In the genomic region with DNA sequence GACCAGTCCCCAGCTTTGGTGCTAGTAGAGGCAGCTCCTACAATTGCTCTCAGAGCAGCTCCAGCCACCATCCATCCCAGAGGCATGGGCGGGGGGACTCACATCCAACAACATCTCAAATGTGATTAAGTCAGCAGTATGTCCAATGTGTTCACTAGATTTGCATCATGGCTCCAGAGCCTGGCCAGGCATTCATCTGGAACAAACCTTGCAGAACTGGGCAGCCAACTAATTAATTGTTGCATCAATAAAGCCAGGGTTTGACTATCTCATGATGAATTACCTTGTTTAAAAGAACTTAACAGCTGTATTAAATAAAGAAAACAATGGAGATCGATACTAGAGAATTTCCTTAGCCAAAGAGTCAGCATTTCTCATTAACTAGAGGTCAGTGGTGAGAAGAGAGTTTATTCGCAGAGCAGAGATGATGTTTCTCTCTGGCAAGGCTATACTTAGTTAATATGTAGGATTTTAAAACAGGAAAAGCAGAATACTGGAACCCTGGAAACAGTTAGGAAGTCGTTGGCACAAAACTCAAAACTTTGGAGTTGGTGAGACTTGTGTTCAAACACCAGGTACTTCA, we compare ENCODE assay signal across 22 cellular contexts.
DNase-seq lines count a peak whose midpoint lies in the region; ATAC-seq and TF ChIP-seq lines count a peak whose summit lies in the region.
"Had no signal": no experiment of that assay in that cellular context is flagged by ENCODE, and none has a peak within 500 bp of the region (broad histone marks: within the 10 kb centered on the region; RNA-seq: fewer than 3 reads in every experiment).

No MANE protein-coding gene starts in this region.

- H3K36me3 Mint-ChIP-seq in nephron (ENCODE audit: low read depth), result peaks cover 6% of the 10 kb centered on the region
- H3K36me3 Mint-ChIP-seq: CD14-positive monocyte; CD4-positive, alpha-beta memory T cell; CD4-positive, CD25-positive, alpha-beta regulatory T cell; CD8-positive, alpha-beta memory T cell had no signal

- H3K4me3 Mint-ChIP-seq in nephron, result no peak overlapping the region
- H3K4me3 Mint-ChIP-seq: CD14-positive monocyte; CD4-positive, alpha-beta memory T cell; CD4-positive, CD25-positive, alpha-beta regulatory T cell; CD8-positive, alpha-beta memory T cell had no signal

- intact Hi-C loops in body of pancreas (cut with DNase I) (no loop called here), left colon (cut with DNase I, micrococcal nuclease) (no loop called here)

- no peak overlapping the region for H3K4me3 ChIP-seq in body of pancreas
- H3K4me3 ChIP-seq in trophoblast cell (ENCODE audit: low read depth, low read length), result peak overlapping the region; percentile 53
- H3K4me3 ChIP-seq in H7 (ENCODE audit: insufficient read depth, low read depth, low read length), result no peak overlapping the region
- H3K4me3 ChIP-seq: BLaER1 had no signal

- H2BK12ac ChIP-seq in trophoblast cell (ENCODE audit: low read length), result no peak overlapping the region

- H3K9me3 Mint-ChIP-seq in nephron, result peaks cover 8% of the 10 kb centered on the region

- no peak overlapping the region for H3K18ac ChIP-seq in trophoblast cell (ENCODE audit: low read length)

- H3K79me1 ChIP-seq in trophoblast cell (ENCODE audit: low read length), result no peaks in the 10 kb centered on the region

- no peak overlapping the region for H3K23ac ChIP-seq in trophoblast cell (ENCODE audit: low read length)

- H2AFZ ChIP-seq in trophoblast cell (ENCODE audit: insufficient read depth, low read length, poor library complexity), result no peak overlapping the region

- no peaks in the 10 kb centered on the region for H3K27me3 ChIP-seq in body of pancreas
- no peaks in the 10 kb centered on the region for H3K27me3 ChIP-seq in trophoblast cell (ENCODE audit: insufficient read depth, low read length)
- no peaks in the 10 kb centered on the region for H3K27me3 ChIP-seq in H7 (ENCODE audit: control insufficient read depth, insufficient read depth, low read length)
- H3K27me3 ChIP-seq: BE2C, BLaER1 had no signal

- H3K36me3 ChIP-seq in body of pancreas (replicated peaks in 1 of 2; ENCODE audit: insufficient read depth in 1 of 2, low read depth in 2 of 2) (no peaks in the 10 kb centered on the region), trophoblast cell (ENCODE audit: control insufficient read depth in 1 of 2, insufficient read depth in 2 of 2, low read length in 2 of 2) (no peaks in the 10 kb centered on the region), H7 (replicated peaks; ENCODE audit: control insufficient read depth, insufficient read depth, low read length) (no peaks in the 10 kb centered on the region)
- H3K36me3 ChIP-seq: BE2C, BLaER1 had no signal

- peak; percentile 79 for ATAC-seq in body of pancreas
- no peak for ATAC-seq in left colon

- H4K8ac ChIP-seq in trophoblast cell (ENCODE audit: low read depth, low read length), result no peak overlapping the region

- no peaks in the 10 kb centered on the region for H3K79me2 ChIP-seq in trophoblast cell (ENCODE audit: control insufficient read depth, insufficient read depth, low read length, poor library complexity)

- no peak overlapping the region for H2AK5ac ChIP-seq in trophoblast cell (ENCODE audit: low read length)

- H4K12ac ChIP-seq in trophoblast cell (ENCODE audit: low read depth, low read length), result no peak overlapping the region

- no peak overlapping the region for H2BK120ac ChIP-seq in trophoblast cell (ENCODE audit: insufficient read depth, low read length, poor library complexity)

- no peak for TF ChIP-seq CTCF in body of pancreas (IDR thresholded peaks at IDR 0.05)
- no peak for TF ChIP-seq CTCF in nephron (IDR thresholded peaks at IDR 0.05; ENCODE audit: unreplicated experiment in 3 of 3)

- no peaks in the 10 kb centered on the region for H3K27me3 Mint-ChIP-seq in nephron (ENCODE audit: low read depth)
- H3K27me3 Mint-ChIP-seq: CD4-positive, alpha-beta memory T cell; CD4-positive, CD25-positive, alpha-beta regulatory T cell had no signal

- DNase-seq in body of pancreas (peak in 3 of 4 donors; percentile 13 to 19 (median 13)), left kidney (ENCODE audit: low read depth, low spot score) (peak; percentile 21), trophoblast cell (no peak), DMS53 treated with DMSO at 0.1 percent for 48 hours (lab: John Stamatoyannopoulos, UW; ENCODE audit: unreplicated experiment) (no peak), H7 (no peak), left colon (no peak)
- DNase-seq: 8988T; ACHN; BE2C; C1 segment of cervical spinal cord; CD4-positive, alpha-beta memory T cell; CD4-positive, CD25-positive, alpha-beta regulatory T cell; CD8-positive, alpha-beta memory T cell; COR-L47; DMS 273 treated with DMSO at 0.1 percent for 48 hours; DMS153; DMS53; DMS79 treated with DMSO at 0.1 percent for 48 hours; GF-D8 had no signal

- no peaks in the 10 kb centered on the region for H3K4me1 Mint-ChIP-seq in nephron
- H3K4me1 Mint-ChIP-seq: CD14-positive monocyte; CD4-positive, alpha-beta memory T cell; CD4-positive, CD25-positive, alpha-beta regulatory T cell; CD8-positive, alpha-beta memory T cell had no signal

- H4K91ac ChIP-seq in trophoblast cell (ENCODE audit: low read depth, low read length), result no peak overlapping the region

- no peak overlapping the region for H3K14ac ChIP-seq in trophoblast cell (ENCODE audit: low read length)

- H3K4me1 ChIP-seq in body of pancreas, result no peaks in the 10 kb centered on the region
- no peaks in the 10 kb centered on the region for H3K4me1 ChIP-seq in trophoblast cell (ENCODE audit: control insufficient read depth in 1 of 2, insufficient read depth in 2 of 2, low read length in 2 of 2)
- H3K4me1 ChIP-seq: BE2C, BLaER1 had no signal

- H2BK5ac ChIP-seq in trophoblast cell (ENCODE audit: low read depth, low read length, poor library complexity), result no peak overlapping the region

- no peak for TF ChIP-seq POLR2A in body of pancreas (IDR thresholded peaks at IDR 0.05)

- no peak overlapping the region for H3K4ac ChIP-seq in trophoblast cell (ENCODE audit: low read depth, low read length)

- H3K4me2 ChIP-seq in trophoblast cell (ENCODE audit: low read length), result no peak overlapping the region
- H3K4me2 ChIP-seq: BLaER1 had no signal

- 22 to 43% methylated on average over 4 of the region's 4 CpGs for WGBS in body of pancreas, 2 donors
- WGBS in trophoblast cell (ENCODE audit: extremely low coverage, insufficient coverage, insufficient read length), result no CpG with 5 or more reads among the region's 4 CpGs

- H3K27ac ChIP-seq in body of pancreas, result no peak overlapping the region
- no peak overlapping the region for H3K27ac ChIP-seq in trophoblast cell (ENCODE audit: low read depth, low read length)
- H3K27ac ChIP-seq: BLaER1 had no signal

- no peak overlapping the region for H3K9ac ChIP-seq in trophoblast cell (ENCODE audit: low read length)
- H3K9ac ChIP-seq: BLaER1 had no signal

- peak overlapping the region in 2 of 3 experiments; percentile 6 to 21 for H3K27ac Mint-ChIP-seq in nephron
- H3K27ac Mint-ChIP-seq: CD14-positive monocyte; CD4-positive, alpha-beta memory T cell; CD4-positive, CD25-positive, alpha-beta regulatory T cell had no signal

- peaks cover 0 to 4% (median 0%) of the 10 kb centered on the region in 3 donors for H3K9me3 ChIP-seq in body of pancreas
- no peaks in the 10 kb centered on the region for H3K9me3 ChIP-seq in trophoblast cell (ENCODE audit: insufficient read depth, low read depth, low read length)
- H3K9me3 ChIP-seq: BE2C had no signal

Comparison
In these comparisons a context has a peak if more than half of its experiments do, and no peak if none do; other contexts are left out.
1. DNase-seq: peak in body of pancreas (3 of 4) and left kidney (single experiment); none in trophoblast cell (0 of 2), DMS53 treated with DMSO at 0.1 percent for 48 hours (single experiment), H7 (single experiment) and left colon (0 of 2).